22 cellular contexts compared by ENCODE assay signal in genomic region chr3:70249509-70250160, GRCh38.
DNase-seq lines count a peak whose midpoint lies in the region; FAIRE-seq and TF ChIP-seq lines count a peak whose summit lies in the region.
"Had no signal": no experiment of that assay in that cellular context is flagged by ENCODE, and none has a peak within 500 bp of the region (broad histone marks: within the 10 kb centered on the region; RNA-seq: fewer than 3 reads in every experiment).

No MANE protein-coding gene starts in this region.

- peaks cover 2% of the 10 kb centered on the region for H3K4me1 ChIP-seq in A673 (ENCODE audit: insufficient read depth, low read length, poor library complexity, severe bottlenecking)
- H3K4me1 ChIP-seq: left lung had no signal

- intact Hi-C loops in A673 (cut with micrococcal nuclease; ENCODE audit: unreplicated experiment): no loop called here

- CTCF ChIA-PET in A673 (lab: Charles Lee): no interaction called here

- no peak for TF ChIP-seq POLR2A in GM12892 (IDR thresholded peaks at IDR 0.05; ENCODE audit: low read depth, low read length)

- H3K36me3 ChIP-seq in A673 (ENCODE audit: insufficient read depth, low read length, poor library complexity, severe bottlenecking): no peaks in the 10 kb centered on the region
- H3K36me3 ChIP-seq: left lung had no signal

- no peak for TF ChIP-seq CTCF in A673 (conservative IDR thresholded peaks at IDR 0.05; ENCODE audit: low read depth, low read length)

- no peaks in the 10 kb centered on the region for H3K9me3 ChIP-seq in A673 (ENCODE audit: low read depth, low read length, poor library complexity, severe bottlenecking)
- H3K9me3 ChIP-seq: left lung had no signal

- no TSS peak for BruUV-seq in A673 (replicated peaks; lab: Mats Ljungman, UMichigan)

- no peaks in the 10 kb centered on the region for H3K27me3 ChIP-seq in A673 (replicated peaks; ENCODE audit: insufficient read depth, low read depth, low read length, poor library complexity)
- H3K27me3 ChIP-seq: left lung had no signal

- no peak overlapping the region for H3K27ac ChIP-seq in A673 (ENCODE audit: low read depth, low read length, poor library complexity, severe bottlenecking)
- H3K27ac ChIP-seq: epithelial cell of prostate, KMS-11, left lung had no signal

- DNase-seq in A673 (ENCODE audit: low spot score) (peak; percentile 8), HS-5 (ENCODE audit: low read depth) (peak; percentile 89), brain pericyte (ENCODE audit: low read depth, low spot score) (peak; percentile 46), iris pigment epithelial cell (ENCODE audit: low read depth) (peak; percentile 79), OCI-M2 (lab: John Stamatoyannopoulos, UW; ENCODE audit: unreplicated experiment) (no peak), superior temporal gyrus (ENCODE audit: extremely low spot score) (no peak), GM12892 (ENCODE audit: insufficient read length) (no peak), NCI-H82 treated with DMSO at 0.1 percent for 48 hours (lab: John Stamatoyannopoulos, UW; ENCODE audit: unreplicated experiment) (no peak)
- DNase-seq: activated CD4-positive, CD25-positive, alpha-beta regulatory T cell; activated CD8-positive, alpha-beta T cell treated with anti-CD3 and anti-CD28 coated beads for 36 hours; activated naive CD4-positive, alpha-beta T cell treated with Interleukin-2 at 50 U/mL for 16 hours; activated T-cell treated with anti-CD3 and anti-CD28 coated beads, Interleukin-2, amount 50 U/mL, for 1 hour; anterior cingulate cortex; DMS79 treated with DMSO at 0.1 percent for 48 hours; glutamatergic neuron; left lung; NCI-H1048; NCI-H2029; NCI-H526; OCI-M1 had no signal

- H3K4me3 ChIP-seq in A673 (ENCODE audit: low read depth, low read length, poor library complexity, severe bottlenecking): no peak overlapping the region
- H3K4me3 ChIP-seq: left lung had no signal

- no peak for FAIRE-seq in GM12892 (lab: Jason Lieb, UNC)

- POLR2A ChIA-PET in A673 (lab: Charles Lee; ENCODE audit: low non-redundant PET): no interaction called here

Comparison
In these comparisons a context has a peak if more than half of its experiments do, and no peak if none do; other contexts are left out.
1. DNase-seq: peak in A673 (single experiment), HS-5 (single experiment), brain pericyte (single experiment) and iris pigment epithelial cell (single experiment); none in OCI-M2 (single experiment), superior temporal gyrus (single experiment), GM12892 (single experiment) and NCI-H82 treated with DMSO at 0.1 percent for 48 hours (single experiment).